ENCODE assay signal across 1 cellular context in the genomic region with DNA sequence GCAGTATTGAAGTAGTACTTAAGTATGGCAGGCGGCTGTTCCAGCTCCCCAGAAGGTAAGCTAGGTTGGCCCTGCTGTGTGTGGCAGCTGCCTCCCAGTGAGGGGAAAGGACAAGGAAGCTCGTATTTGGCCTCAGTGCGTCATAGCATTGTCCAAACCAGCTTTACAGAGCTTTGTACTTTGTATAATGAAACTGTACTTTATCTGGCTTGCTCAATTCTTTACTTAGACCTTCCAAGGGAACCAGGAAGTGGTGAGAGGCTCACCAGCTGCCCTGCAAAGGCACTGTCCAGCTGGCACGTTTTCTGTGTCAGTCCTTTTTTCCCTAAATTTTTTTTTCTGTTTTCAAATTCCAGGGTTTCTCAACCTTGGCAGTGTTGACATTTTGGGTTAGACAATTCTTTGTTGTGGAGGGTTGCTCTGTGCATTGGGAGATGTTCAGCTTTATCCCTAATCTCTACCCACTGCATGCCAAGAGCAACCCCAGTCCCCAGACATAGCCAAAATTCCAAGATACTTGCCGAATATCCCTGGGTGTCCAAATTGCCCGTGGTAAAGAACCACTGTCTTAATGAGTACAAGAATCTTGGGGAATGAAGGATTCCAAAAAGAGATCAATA.
TF ChIP-seq lines count a peak whose summit lies in the region.

No MANE protein-coding gene starts in this region.

TF ChIP-seq in GM12878, 131 proteins besides CTCF, POLR2A, EP300 and RAD21 (continued from another document):
- TF ChIP-seq BRCA1 (IDR thresholded peaks at IDR 0.05; ENCODE audit: low read depth, low read length) = no peak
